In genomic region chr2:38154395-38154794, GRCh38 we compare ENCODE assay signal across 19 cellular contexts.
"Had no signal": no experiment of that assay in that cellular context is flagged by ENCODE, and none has a peak within 500 bp of the region (broad histone marks: within the 10 kb centered on the region; RNA-seq: fewer than 3 reads in every experiment).

No MANE protein-coding gene starts in this region.

- DNase-seq: activated T-cell treated with anti-CD3 and anti-CD28 coated beads, Interleukin-2, amount 50 U/mL, for 24 hours; aorta; central memory CD4-positive, alpha-beta T cell; dermis blood vessel endothelial cell; effector memory CD4-positive, alpha-beta T cell; immature natural killer cell; kidney glomerular epithelial cell; left lung; naive B cell; posterior cingulate gyrus; sigmoid colon; stimulated activated CD4-positive, alpha-beta T cell treated with anti-CD3 and anti-CD28 coated beads, Interleukin-4, amount 100 ng/mL, for 4 hours; substantia nigra; T-helper 9 cell; thyroid gland had no signal

- H3K27me3 ChIP-seq: left lung, sigmoid colon, thyroid gland had no signal

- H3K4me1 ChIP-seq: sigmoid colon had no signal

- H3K36me3 ChIP-seq: left lung, sigmoid colon, thyroid gland had no signal

- H3K4me3 ChIP-seq: left lung, sigmoid colon, thyroid gland had no signal

- H3K27ac ChIP-seq: sigmoid colon, thyroid gland had no signal

- ATAC-seq: activated naive CD4-positive, alpha-beta T cell treated with anti-CD3 and anti-CD28 coated beads, Interleukin-2, amount 50 U/mL, for 72 hours; activated T-helper 17 cell treated with anti-CD3 and anti-CD28 coated beads, Interleukin-2, amount 50 U/mL, for 72 hours; esophagus mucosa; left lung; WTC11 had no signal

- H3K9me3 ChIP-seq: left lung, sigmoid colon, thyroid gland had no signal
